In genomic region chr17:7260601-7261376, GRCh38 we compare ENCODE assay signal across 8 cellular contexts. TPM values are rescaled to one million over a fixed set of nuclear protein-coding genes. Genes with fewer than 3 reads are reported as not detected.
DNase-seq lines count a peak whose midpoint lies in the region; TF ChIP-seq lines count a peak whose summit lies in the region.

No MANE protein-coding gene starts in this region.

- H3K36me3 Mint-ChIP-seq in stimulated activated naive CD8-positive, alpha-beta T cell treated with anti-CD3 and anti-CD28 coated beads, Interleukin-15, Interleukin-2, amounts not matched to agents 100 ng/mL and 50 ng/mL, for 24 hours (ENCODE audit: low read depth), result peaks cover 24% of the 10 kb centered on the region

- in situ Hi-C loops in brain microvascular endothelial cell (cut with HindIII; ENCODE audit: low pct_ligation_motif_present, low sequenced_read_pairs), result no loop called here

- peak overlapping the region; percentile 41 for H3K4me3 Mint-ChIP-seq in stimulated activated naive CD8-positive, alpha-beta T cell treated with anti-CD3 and anti-CD28 coated beads, Interleukin-15, Interleukin-2, amounts not matched to agents 100 ng/mL and 50 ng/mL, for 24 hours

- peaks cover 16% of the 10 kb centered on the region for H3K27me3 Mint-ChIP-seq in stimulated activated naive CD8-positive, alpha-beta T cell treated with anti-CD3 and anti-CD28 coated beads, Interleukin-15, Interleukin-2, amounts not matched to agents 100 ng/mL and 50 ng/mL, for 24 hours

- no peak overlapping the region for H3K27ac ChIP-seq in brain microvascular endothelial cell

- no peaks in the 10 kb centered on the region for H3K27me3 ChIP-seq in brain microvascular endothelial cell (replicated peaks)
- H3K27me3 ChIP-seq in kidney epithelial cell (ENCODE audit: control insufficient read depth, insufficient read depth, low read length), result peaks cover 11% of the 10 kb centered on the region

- H3K4me3 ChIP-seq in brain microvascular endothelial cell (ENCODE audit: low read depth, low read length) (peak overlapping the region; percentile 47), kidney epithelial cell (ENCODE audit: low read depth, low read length) (peak overlapping the region; percentile 46)

- H3K36me3 ChIP-seq in brain microvascular endothelial cell (replicated peaks) (peaks cover 28% of the 10 kb centered on the region), kidney epithelial cell (ENCODE audit: control insufficient read depth, insufficient read depth, low read length) (no peaks in the 10 kb centered on the region)

- no peak overlapping the region for H3K27ac Mint-ChIP-seq in stimulated activated naive CD8-positive, alpha-beta T cell treated with anti-CD3 and anti-CD28 coated beads, Interleukin-15, Interleukin-2, amounts not matched to agents 100 ng/mL and 50 ng/mL, for 24 hours

- H3K9me3 Mint-ChIP-seq in stimulated activated naive CD8-positive, alpha-beta T cell treated with anti-CD3 and anti-CD28 coated beads, Interleukin-15, Interleukin-2, amounts not matched to agents 100 ng/mL and 50 ng/mL, for 24 hours, result no peaks in the 10 kb centered on the region

- peaks cover 41% of the 10 kb centered on the region for H3K4me1 Mint-ChIP-seq in stimulated activated naive CD8-positive, alpha-beta T cell treated with anti-CD3 and anti-CD28 coated beads, Interleukin-15, Interleukin-2, amounts not matched to agents 100 ng/mL and 50 ng/mL, for 24 hours (ENCODE audit: low read depth)

- DNase-seq in DMS53 treated with DMSO at 0.1 percent for 48 hours (lab: John Stamatoyannopoulos, UW; ENCODE audit: unreplicated experiment), result peak; percentile 64
- DNase-seq in NCI-H1105 treated with DMSO at 0.1 percent for 48 hours (lab: John Stamatoyannopoulos, UW), result peak; percentile 51
- DNase-seq in brain microvascular endothelial cell, result no peak
- DNase-seq in kidney epithelial cell (ENCODE audit: low read depth), result no peak
- no peak for DNase-seq in NK-92 (lab: John Stamatoyannopoulos, UW; ENCODE audit: unreplicated experiment)
- DNase-seq in globus pallidus (ENCODE audit: low spot score), result no peak
- no peak for DNase-seq in SK-N-DZ (ENCODE audit: low spot score)

- no peak for TF ChIP-seq CTCF in brain microvascular endothelial cell (IDR thresholded peaks at IDR 0.05; ENCODE audit: low read depth, low read length, missing control alignments)
- TF ChIP-seq CTCF in kidney epithelial cell (IDR thresholded peaks at IDR 0.05; ENCODE audit: insufficient read depth, low read length, poor library complexity, severe bottlenecking), result no peak

RNA-seq across cellular contexts. Expression of gene CLDN7, which starts 1.5 kb away (rescaled TPM):
- 248 and 250 TPM in 2 replicates for total RNA-seq in kidney epithelial cell
- polyA plus RNA-seq in SK-N-DZ (2014; cell fraction: cytosol; rRNA removed), result 0.07 TPM in 1 of 2 replicates, not detected in the other
- 0.98 TPM in 1 of 2 replicates, not detected in the other for polyA plus RNA-seq in SK-N-DZ (2014; cell fraction: nucleus; rRNA removed)

RNA-seq across cellular contexts. Expression of gene ELP5, which starts 8.8 kb away (rescaled TPM):
- 20.8 and 29.0 TPM in 2 replicates for total RNA-seq in kidney epithelial cell
- 66.4 and 87.1 TPM in 2 replicates for polyA plus RNA-seq in SK-N-DZ (2014; cell fraction: cytosol; rRNA removed)
- 80.1 and 123 TPM in 2 replicates for polyA plus RNA-seq in SK-N-DZ (2014; cell fraction: nucleus; rRNA removed)

RNA-seq across cellular contexts. Expression of gene CTDNEP1, which starts 9.3 kb away (rescaled TPM):
- 96.0 and 97.1 TPM in 2 replicates for total RNA-seq in kidney epithelial cell
- polyA plus RNA-seq in SK-N-DZ (2014; cell fraction: cytosol; rRNA removed), result 42.6 and 59.0 TPM in 2 replicates
- polyA plus RNA-seq in SK-N-DZ (2014; cell fraction: nucleus; rRNA removed), result 43.1 and 72.8 TPM in 2 replicates

RNA-seq across cellular contexts. Expression of gene GABARAP, which starts 18.5 kb away (rescaled TPM):
- total RNA-seq in kidney epithelial cell, result 277 and 595 TPM in 2 replicates
- polyA plus RNA-seq in SK-N-DZ (2014; cell fraction: cytosol; rRNA removed), result 211 and 240 TPM in 2 replicates
- 119 and 142 TPM in 2 replicates for polyA plus RNA-seq in SK-N-DZ (2014; cell fraction: nucleus; rRNA removed)

RNA-seq across cellular contexts. Expression of gene SLC2A4, which starts 20.7 kb away (rescaled TPM):
- total RNA-seq in kidney epithelial cell, result 0.38 and 1.1 TPM in 2 replicates
- 5.1 and 5.8 TPM in 2 replicates for polyA plus RNA-seq in SK-N-DZ (2014; cell fraction: cytosol; rRNA removed)
- polyA plus RNA-seq in SK-N-DZ (2014; cell fraction: nucleus; rRNA removed), result 11.3 and 12.5 TPM in 2 replicates

Comparison
In these comparisons a context has a peak if more than half of its experiments do, and no peak if none do; other contexts are left out.
1. DNase-seq: peak in DMS53 treated with DMSO at 0.1 percent for 48 hours (single experiment) and NCI-H1105 treated with DMSO at 0.1 percent for 48 hours (single experiment); none in brain microvascular endothelial cell (single experiment), kidney epithelial cell (single experiment), NK-92 (single experiment), globus pallidus (single experiment) and SK-N-DZ (single experiment).